In the genomic region with DNA sequence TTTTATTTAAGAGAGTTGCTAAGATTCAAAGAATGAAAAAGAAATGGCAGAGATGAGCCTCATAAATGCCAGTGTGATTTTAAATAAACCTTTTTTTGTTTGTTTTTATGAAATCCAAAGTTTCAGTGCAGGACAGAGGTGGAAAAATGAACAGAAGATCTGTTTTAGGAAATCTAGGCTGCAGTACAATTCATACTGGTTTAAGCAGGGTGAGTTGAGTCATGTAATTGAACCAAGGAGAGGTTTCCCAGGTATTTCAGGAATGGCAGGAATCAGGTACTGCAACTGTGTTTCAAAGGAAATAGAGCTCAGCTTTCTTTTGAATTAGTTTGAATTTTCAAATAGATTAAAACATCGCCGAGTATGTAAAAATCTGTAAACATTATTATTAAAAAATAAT, we compare ENCODE assay signal across 20 cellular contexts. TPM values are rescaled to one million over a fixed set of nuclear protein-coding genes. Genes with fewer than 3 reads are reported as not detected.
DNase-seq lines count a peak whose midpoint lies in the region; FAIRE-seq and TF ChIP-seq lines count a peak whose summit lies in the region.
"Had no signal": no experiment of that assay in that cellular context is flagged by ENCODE, and none has a peak within 500 bp of the region (broad histone marks: within the 10 kb centered on the region; RNA-seq: fewer than 3 reads in every experiment).

No MANE protein-coding gene starts in this region.

- H3K27ac ChIP-seq in breast epithelium: no peak overlapping the region
- no peak overlapping the region for H3K27ac ChIP-seq in iPS-20b (ENCODE audit: low read length)
- H3K27ac ChIP-seq in SJCRH30: no peak overlapping the region
- H3K27ac ChIP-seq: A549, brain microvascular endothelial cell, lower lobe of right lung had no signal

- H3K36me3 Mint-ChIP-seq in MCF 10A (ENCODE audit: insufficient read depth, unreplicated experiment): no peaks in the 10 kb centered on the region
- H3K36me3 Mint-ChIP-seq: activated naive CD4-positive, alpha-beta T cell treated with anti-CD3 and anti-CD28 coated beads, Interleukin-2, amount 50 U/mL, for 24 hours; CD14-positive monocyte; natural killer cell treated with Interleukin-12 subunit alpha and Interleukin-12 subunit beta and Interleukin-15 and Interleukin-18, amount 100 ng/mL, for 72 hours had no signal

- TF ChIP-seq CTCF in MCF 10A (IDR thresholded peaks at IDR 0.05; ENCODE audit: unreplicated experiment): no peak
- no peak for TF ChIP-seq CTCF in breast epithelium (IDR thresholded peaks at IDR 0.05)

- H3K27ac Mint-ChIP-seq in MCF 10A (ENCODE audit: low read depth, unreplicated experiment): no peak overlapping the region
- H3K27ac Mint-ChIP-seq: activated naive CD4-positive, alpha-beta T cell treated with anti-CD3 and anti-CD28 coated beads, Interleukin-2, amount 50 U/mL, for 24 hours; CD14-positive monocyte; natural killer cell treated with Interleukin-12 subunit alpha and Interleukin-12 subunit beta and Interleukin-15 and Interleukin-18, amount 100 ng/mL, for 72 hours had no signal

- H3K4me3 Mint-ChIP-seq in MCF 10A (ENCODE audit: unreplicated experiment): no peak overlapping the region
- H3K4me3 Mint-ChIP-seq: activated naive CD4-positive, alpha-beta T cell treated with anti-CD3 and anti-CD28 coated beads, Interleukin-2, amount 50 U/mL, for 24 hours; CD14-positive monocyte; natural killer cell treated with Interleukin-12 subunit alpha and Interleukin-12 subunit beta and Interleukin-15 and Interleukin-18, amount 100 ng/mL, for 72 hours had no signal

- no peaks in the 10 kb centered on the region for H3K27me3 Mint-ChIP-seq in MCF 10A (ENCODE audit: insufficient read depth, unreplicated experiment)
- H3K27me3 Mint-ChIP-seq: activated naive CD4-positive, alpha-beta T cell treated with anti-CD3 and anti-CD28 coated beads, Interleukin-2, amount 50 U/mL, for 24 hours had no signal

- no peaks in the 10 kb centered on the region for H3K9me3 Mint-ChIP-seq in MCF 10A (ENCODE audit: unreplicated experiment)
- H3K9me3 Mint-ChIP-seq: activated naive CD4-positive, alpha-beta T cell treated with anti-CD3 and anti-CD28 coated beads, Interleukin-2, amount 50 U/mL, for 24 hours; CD14-positive monocyte; natural killer cell treated with Interleukin-12 subunit alpha and Interleukin-12 subunit beta and Interleukin-15 and Interleukin-18, amount 100 ng/mL, for 72 hours had no signal

- H3K4me1 ChIP-seq in breast epithelium (no peaks in the 10 kb centered on the region), iPS-20b (ENCODE audit: insufficient read depth, low read length) (peaks cover 21% of the 10 kb centered on the region), SJCRH30 (peaks cover 3% of the 10 kb centered on the region; the same call in 1 of the 2 replicates)

- H3K27me3 ChIP-seq in breast epithelium: no peaks in the 10 kb centered on the region
- no peaks in the 10 kb centered on the region for H3K27me3 ChIP-seq in iPS-20b (ENCODE audit: insufficient read depth, low read length)
- H3K27me3 ChIP-seq in SJCRH30: no peaks in the 10 kb centered on the region
- H3K27me3 ChIP-seq: brain microvascular endothelial cell had no signal

- intact Hi-C loops in MCF 10A (cut with micrococcal nuclease): loop anchor here (5.0 to 10.0 kb wide), 2 partner anchors 98 to 185 kb away; a partner anchor contains a TSS
- intact Hi-C loops in breast epithelium (cut with DNase I; ENCODE audit: low total_unique reads): no loop called here

- H3K36me3 ChIP-seq in breast epithelium (no peaks in the 10 kb centered on the region), iPS-20b (ENCODE audit: insufficient read depth, low read depth, low read length) (no peaks in the 10 kb centered on the region), SJCRH30 (no peaks in the 10 kb centered on the region)
- H3K36me3 ChIP-seq: brain microvascular endothelial cell, lower lobe of right lung had no signal

- peak; percentile 43 for DNase-seq in MCF 10A (ENCODE audit: unreplicated experiment)
- no peak for DNase-seq in breast epithelium (ENCODE audit: low spot score in 2 of 2)
- DNase-seq in astrocyte of the hippocampus (ENCODE audit: low read depth, low spot score): peak; percentile 65
- DNase-seq in urothelium cell line (ENCODE audit: low spot score): peak; percentile 57
- DNase-seq in SJCRH30: no peak
- DNase-seq in activated naive CD4-positive, alpha-beta T cell (lab: John Stamatoyannopoulos, UW): no peak
- no peak for DNase-seq in activated naive CD4-positive, alpha-beta T cell treated with anti-CD3 and anti-CD28 coated beads, Interleukin-2, amount 50 U/mL, for 16 hours
- DNase-seq: activated CD4-positive, alpha-beta T cell treated with anti-CD3 and anti-CD28 coated beads, Interleukin-2, amount 50 U/mL, for 1 hour; brain microvascular endothelial cell; DND-41; lower lobe of right lung; MM.1S; NCI-H1694 treated with DMSO at 0.1 percent for 48 hours; NCI-H510A; stimulated activated naive CD4-positive, alpha-beta T cell treated with Interleukin-2 at 50 U/mL for 16 hours had no signal

- no TSS peak for BruUV-seq in MCF 10A (replicated peaks; lab: Mats Ljungman, UMichigan)

- no peak overlapping the region for H3K4me3 ChIP-seq in breast epithelium
- no peak overlapping the region for H3K4me3 ChIP-seq in iPS-20b (ENCODE audit: low read length)
- H3K4me3 ChIP-seq in SJCRH30: no peak overlapping the region
- H3K4me3 ChIP-seq: A549, lower lobe of right lung had no signal

- POLR2A ChIA-PET in MCF 10A (lab: Yijun Ruan, JAX): interaction anchor here (0.7 to 3.8 kb wide), 4 partner anchors 97 to 1054 kb away, joined by 3 to 29 read pairs (median 5); a partner anchor contains a TSS

- peak overlapping the region; percentile 38; the same call in 1 of the 2 replicates for H3K9ac ChIP-seq in iPS-20b (ENCODE audit: low read depth, low read length)

- H3K9me3 ChIP-seq in breast epithelium (no peaks in the 10 kb centered on the region), iPS-20b (ENCODE audit: insufficient read depth, low read depth, low read length) (no peaks in the 10 kb centered on the region), SJCRH30 (replicated peaks) (no peaks in the 10 kb centered on the region)
- H3K9me3 ChIP-seq: A549, lower lobe of right lung had no signal

- FAIRE-seq in urothelium cell line (lab: Jason Lieb, UNC): no peak
- FAIRE-seq: A549 had no signal

- CTCF ChIA-PET in MCF 10A (lab: Yijun Ruan, JAX): no interaction called here

- peaks cover 5% of the 10 kb centered on the region for H3K4me1 Mint-ChIP-seq in MCF 10A (ENCODE audit: insufficient read depth, unreplicated experiment)

- TF ChIP-seq POLR2A in breast epithelium (IDR thresholded peaks at IDR 0.05): no peak

RNA-seq across cellular contexts. Expression of a gene that starts 3.0 kb away (rescaled TPM):
- total RNA-seq in MCF 10A (2022): 0.28 and 0.56 TPM in 2 replicates
- total RNA-seq in breast epithelium: under 1 TPM; 0.32 to 0.66 (median 0.59) TPM
- 0.12 and 0.13 TPM in 2 replicates for total RNA-seq in SJCRH30 (2014; rRNA removed; shearing (Covaris generic))

Comparison
In these comparisons a context has a peak if more than half of its experiments do, and no peak if none do; other contexts are left out.
1. DNase-seq: peak in MCF 10A (single experiment), astrocyte of the hippocampus (single experiment) and urothelium cell line (single experiment); none in breast epithelium (0 of 2), SJCRH30 (0 of 2), activated naive CD4-positive, alpha-beta T cell (0 of 4) and activated naive CD4-positive, alpha-beta T cell treated with anti-CD3 and anti-CD28 coated beads, Interleukin-2, amount 50 U/mL, for 16 hours (single experiment).